19 cellular contexts compared by ENCODE assay signal in genomic region chr9:130212543-130213297, GRCh38. TPM values are rescaled to one million over a fixed set of nuclear protein-coding genes. Genes with fewer than 3 reads are reported as not detected.
DNase-seq lines count a peak whose midpoint lies in the region; ATAC-seq, FAIRE-seq and TF ChIP-seq lines count a peak whose summit lies in the region.
"Had no signal": no experiment of that assay in that cellular context is flagged by ENCODE, and none has a peak within 500 bp of the region (broad histone marks: within the 10 kb centered on the region; RNA-seq: fewer than 3 reads in every experiment).

No MANE protein-coding gene starts in this region.

- H3K9me3 ChIP-seq in suprapubic skin: no peaks in the 10 kb centered on the region
- H3K9me3 ChIP-seq: ascending aorta had no signal

- no peak for ATAC-seq in HG02623 (IDR thresholded peaks at IDR 0.05; ENCODE audit: unreplicated experiment)
- ATAC-seq: activated CD8-positive, alpha-beta memory T cell treated with anti-CD3 and anti-CD28 coated beads, Interleukin-2, amount 10 ng/mL, durations not matched to agents 7 days and 5 days; left lobe of liver; T-helper 17 cell had no signal

- H3K4me1 ChIP-seq in suprapubic skin: peaks cover 33% of the 10 kb centered on the region

- no peaks in the 10 kb centered on the region for H3K27me3 Mint-ChIP-seq in mesothelial cell of epicardium (ENCODE audit: low read depth)
- H3K27me3 Mint-ChIP-seq: activated CD8-positive, alpha-beta memory T cell treated with anti-CD3 and anti-CD28 coated beads, Interleukin-2, amount 10 ng/mL, durations not matched to agents 7 days and 5 days had no signal

- TF ChIP-seq CTCF in bronchial epithelial cell (IDR thresholded peaks at IDR 0.05; ENCODE audit: insufficient read depth, low read length, severe bottlenecking): no peak
- TF ChIP-seq CTCF in mesothelial cell of epicardium (IDR thresholded peaks at IDR 0.05; ENCODE audit: unreplicated experiment): no peak
- no peak for TF ChIP-seq CTCF in suprapubic skin (IDR thresholded peaks at IDR 0.05)

- no peak for TF ChIP-seq EP300 in suprapubic skin (IDR thresholded peaks at IDR 0.05)

- no peak for FAIRE-seq in bronchial epithelial cell (lab: Jason Lieb, UNC)

- peaks cover 48% of the 10 kb centered on the region for H3K4me1 Mint-ChIP-seq in mesothelial cell of epicardium
- H3K4me1 Mint-ChIP-seq: naive B cell, T-helper 17 cell had no signal

- no peaks in the 10 kb centered on the region for H3K27me3 ChIP-seq in bronchial epithelial cell (ENCODE audit: control insufficient read depth, insufficient read depth, low read length)
- no peaks in the 10 kb centered on the region for H3K27me3 ChIP-seq in suprapubic skin
- H3K27me3 ChIP-seq: ascending aorta had no signal

- no peak overlapping the region for H3K4me3 Mint-ChIP-seq in mesothelial cell of epicardium
- H3K4me3 Mint-ChIP-seq: activated CD8-positive, alpha-beta memory T cell treated with anti-CD3 and anti-CD28 coated beads, Interleukin-2, amount 10 ng/mL, durations not matched to agents 7 days and 5 days; naive B cell; T-helper 17 cell had no signal

- peak; percentile 48 for DNase-seq in DMS 273 (lab: John Stamatoyannopoulos, UW; ENCODE audit: unreplicated experiment)
- no peak for DNase-seq in DMS 273 treated with DMSO at 0.1 percent for 48 hours (lab: John Stamatoyannopoulos, UW)
- DNase-seq in bronchial epithelial cell (ENCODE audit: low read depth): peak; percentile 80
- no peak for DNase-seq in mesothelial cell of epicardium (ENCODE audit: low spot score in 2 of 2, unreplicated experiment in 2 of 2)
- DNase-seq in suprapubic skin (ENCODE audit: low spot score in 2 of 2): peak in 1 of 2 donors; percentile 70
- no peak for DNase-seq in mesenteric fat pad (ENCODE audit: low spot score)
- no peak for DNase-seq in activated CD8-positive, alpha-beta memory T cell treated with anti-CD3 and anti-CD28 coated beads for 24 hours
- DNase-seq: activated CD8-positive, alpha-beta memory T cell treated with anti-CD3 and anti-CD28 coated beads, Interleukin-2, amount 10 ng/mL, durations not matched to agents 7 days and 5 days; activated gamma-delta T cell; naive B cell; NCI-H1092 treated with DMSO at 0.1 percent for 48 hours; NK-92 treated with Interleukin-12 subunit alpha and Interleukin-12 subunit beta, amount 100 ng/mL, for 24 hours; retina; stimulated activated CD4-positive, alpha-beta T cell treated with anti-CD3 and anti-CD28 coated beads, Interleukin-2, amount 100 ng/mL, for 24 hours; T-helper 17 cell had no signal

- H3K36me3 Mint-ChIP-seq in mesothelial cell of epicardium: no peaks in the 10 kb centered on the region
- H3K36me3 Mint-ChIP-seq: activated CD8-positive, alpha-beta memory T cell treated with anti-CD3 and anti-CD28 coated beads, Interleukin-2, amount 10 ng/mL, durations not matched to agents 7 days and 5 days; naive B cell had no signal

- H3K27ac Mint-ChIP-seq in mesothelial cell of epicardium: peak overlapping the region; percentile 73
- H3K27ac Mint-ChIP-seq: activated CD8-positive, alpha-beta memory T cell treated with anti-CD3 and anti-CD28 coated beads, Interleukin-2, amount 10 ng/mL, durations not matched to agents 7 days and 5 days; naive B cell; T-helper 17 cell had no signal

- H3K9me3 Mint-ChIP-seq in mesothelial cell of epicardium: no peaks in the 10 kb centered on the region
- H3K9me3 Mint-ChIP-seq: naive B cell had no signal

- H3K36me3 ChIP-seq in bronchial epithelial cell (ENCODE audit: control insufficient read depth, insufficient read depth, low read length) (peaks cover 6% of the 10 kb centered on the region), suprapubic skin (peaks cover 6% of the 10 kb centered on the region)

- no peak overlapping the region for H3K4me3 ChIP-seq in bronchial epithelial cell (ENCODE audit: low read depth, low read length)
- no peak overlapping the region for H3K4me3 ChIP-seq in suprapubic skin
- H3K4me3 ChIP-seq: ascending aorta had no signal

- TF ChIP-seq POLR2A in suprapubic skin (IDR thresholded peaks at IDR 0.05): no peak

- 57% methylated on average over 17 of the region's 17 CpGs for WGBS in suprapubic skin

- peak overlapping the region; percentile 1 for H3K27ac ChIP-seq in suprapubic skin
- H3K27ac ChIP-seq: 22Rv1, ascending aorta had no signal

RNA-seq across cellular contexts. Expression of gene NCS1, which starts 40.5 kb away (rescaled TPM):
- total RNA-seq in bronchial epithelial cell: 22.9 and 26.6 TPM in 2 replicates
- 44.7 to 47.1 TPM (median 44.8 TPM) in 3 replicates for total RNA-seq in mesothelial cell of epicardium
- total RNA-seq in suprapubic skin: 10 to 100 TPM; 11.6 to 32.5 (median 24.3) TPM
- 11.9 TPM for total RNA-seq in mesenteric fat pad

RNA-seq across cellular contexts. Expression of gene HMCN2, which starts 52.8 kb away (rescaled TPM):
- under 0.01 TPM in 2 replicates for total RNA-seq in bronchial epithelial cell
- 5.8 to 6.5 TPM (median 6.0 TPM) in 3 replicates for total RNA-seq in mesothelial cell of epicardium
- 1 to 10 TPM; 1.3 to 6.3 (median 3.5) TPM for total RNA-seq in suprapubic skin
- 3.1 TPM for total RNA-seq in mesenteric fat pad
- total RNA-seq: activated CD8-positive, alpha-beta memory T cell treated with anti-CD3 and anti-CD28 coated beads, Interleukin-2, amount 10 ng/mL, durations not matched to agents 7 days and 5 days had no signal

Comparison
In these comparisons a context has a peak if more than half of its experiments do, and no peak if none do; other contexts are left out.
1. DNase-seq: peak in DMS 273 (single experiment) and bronchial epithelial cell (single experiment); none in DMS 273 treated with DMSO at 0.1 percent for 48 hours (single experiment), mesothelial cell of epicardium (0 of 2), mesenteric fat pad (single experiment) and activated CD8-positive, alpha-beta memory T cell treated with anti-CD3 and anti-CD28 coated beads for 24 hours (single experiment).